ENCODE assay signal across 16 cellular contexts in genomic region chr7:10739401-10739800, GRCh38.
A peak's percentile ranks its signal among the peaks of the same experiment; 100 is the strongest.
DNase-seq lines count a peak whose midpoint lies in the region; ATAC-seq and TF ChIP-seq lines count a peak whose summit lies in the region.
"Had no signal": no experiment of that assay in that cellular context is flagged by ENCODE, and none has a peak within 500 bp of the region (broad histone marks: within the 10 kb centered on the region; RNA-seq: fewer than 3 reads in every experiment).

No MANE protein-coding gene starts in this region.

- H4K20me1 ChIP-seq in GM23338 (replicated peaks; ENCODE audit: insufficient read depth) = no peaks in the 10 kb centered on the region

- H3K36me3 Mint-ChIP-seq in GM23338 (ENCODE audit: low read depth) = no peaks in the 10 kb centered on the region
- H3K36me3 Mint-ChIP-seq: CD4-positive, alpha-beta memory T cell had no signal

- no peak overlapping the region for H3K27ac Mint-ChIP-seq in GM23338
- H3K27ac Mint-ChIP-seq: CD4-positive, alpha-beta memory T cell had no signal

- H3K4me3 ChIP-seq in GM23338 (no peak overlapping the region), foreskin fibroblast (ENCODE audit: low read depth in 1 of 2, low read length in 2 of 2) (no peak overlapping the region), lower lobe of right lung (no peak overlapping the region)

- H3K27me3 Mint-ChIP-seq in GM23338 (ENCODE audit: insufficient read depth, low read depth, poor library complexity) = no peaks in the 10 kb centered on the region

- no peaks in the 10 kb centered on the region for H3K79me2 ChIP-seq in GM23338 (replicated peaks; ENCODE audit: insufficient read depth)

- peak overlapping the region; percentile 38; the same call in 1 of the 2 replicates for H2AFZ ChIP-seq in GM23338

- no peak overlapping the region for H3K4me3 Mint-ChIP-seq in GM23338
- H3K4me3 Mint-ChIP-seq: CD4-positive, alpha-beta memory T cell had no signal

- H3F3A ChIP-seq in GM23338 (replicated peaks; ENCODE audit: low read depth) = no peaks in the 10 kb centered on the region

- H3K27ac ChIP-seq in GM23338 (ENCODE audit: low read depth) (no peak overlapping the region), lower lobe of right lung (no peak overlapping the region)

- intact Hi-C loops in lower lobe of right lung (cut with DNase I) = no loop called here

- H3K4me1 ChIP-seq in GM23338 (ENCODE audit: insufficient read depth) (no peaks in the 10 kb centered on the region), lower lobe of right lung (no peaks in the 10 kb centered on the region)

- no peaks in the 10 kb centered on the region for H3K9me2 ChIP-seq in GM23338 (ENCODE audit: insufficient read depth)

- H3K36me3 ChIP-seq in GM23338 (ENCODE audit: insufficient read depth) (no peaks in the 10 kb centered on the region), lower lobe of right lung (no peaks in the 10 kb centered on the region)

- no peak overlapping the region for H3K4me2 ChIP-seq in GM23338

- no peak for TF ChIP-seq CTCF in GM23338 (conservative IDR thresholded peaks at IDR 0.05; ENCODE audit: low read depth in 2 of 2)
- no peak for TF ChIP-seq CTCF in foreskin fibroblast (IDR thresholded peaks at IDR 0.05; ENCODE audit: low read depth, low read length)
- TF ChIP-seq CTCF in lower lobe of right lung (IDR thresholded peaks at IDR 0.05) = no peak

- DNase-seq in GM23338 (ENCODE audit: low spot score) (no peak), HT1080 (ENCODE audit: low read depth) (peak; percentile 53), astrocyte of the hippocampus (ENCODE audit: low read depth, low spot score) (peak; percentile 15), foreskin fibroblast (no peak), NCI-H2107 (lab: John Stamatoyannopoulos, UW) (no peak), lower lobe of right lung (no peak)
- DNase-seq: 8988T; C1 segment of cervical spinal cord; Calu3; CD4-positive, alpha-beta memory T cell; COR-L47; DMS53; DMS79 treated with DMSO at 0.1 percent for 48 hours; GF-D8; HCEC 1CT had no signal

- no peaks in the 10 kb centered on the region for H3K27me3 ChIP-seq in GM23338 (ENCODE audit: insufficient read depth)
- H3K27me3 ChIP-seq in lower lobe of right lung (ENCODE audit: low read depth) = no peaks in the 10 kb centered on the region

- H3K9me3 ChIP-seq in lower lobe of right lung = no peaks in the 10 kb centered on the region

- no peaks in the 10 kb centered on the region for H3K9me3 Mint-ChIP-seq in GM23338

- ATAC-seq in GM23338 (no peak), HG03196 (IDR thresholded peaks at IDR 0.05; ENCODE audit: unreplicated experiment) (no peak), lower lobe of right lung (no peak)

- H3K4me1 Mint-ChIP-seq in GM23338 = no peaks in the 10 kb centered on the region
- H3K4me1 Mint-ChIP-seq: CD4-positive, alpha-beta memory T cell had no signal

TF ChIP-seq in GM23338, 12 proteins besides CTCF, POLR2A, EP300 and RAD21:
- TF ChIP-seq POLR2AphosphoS5 (IDR thresholded peaks at IDR 0.05; ENCODE audit: low read depth) (no peak), STAT1 (IDR thresholded peaks at IDR 0.05; ENCODE audit: unreplicated experiment) (no peak), ZNF114 (CRISPR knock-in tag; IDR thresholded peaks at IDR 0.05) (no peak), EZH2 (IDR thresholded peaks at IDR 0.05; ENCODE audit: low read depth, unreplicated experiment) (no peak), EZH2phosphoT487 (IDR thresholded peaks at IDR 0.05; ENCODE audit: unreplicated experiment) (no peak)
- TF ChIP-seq, protein P1, sequence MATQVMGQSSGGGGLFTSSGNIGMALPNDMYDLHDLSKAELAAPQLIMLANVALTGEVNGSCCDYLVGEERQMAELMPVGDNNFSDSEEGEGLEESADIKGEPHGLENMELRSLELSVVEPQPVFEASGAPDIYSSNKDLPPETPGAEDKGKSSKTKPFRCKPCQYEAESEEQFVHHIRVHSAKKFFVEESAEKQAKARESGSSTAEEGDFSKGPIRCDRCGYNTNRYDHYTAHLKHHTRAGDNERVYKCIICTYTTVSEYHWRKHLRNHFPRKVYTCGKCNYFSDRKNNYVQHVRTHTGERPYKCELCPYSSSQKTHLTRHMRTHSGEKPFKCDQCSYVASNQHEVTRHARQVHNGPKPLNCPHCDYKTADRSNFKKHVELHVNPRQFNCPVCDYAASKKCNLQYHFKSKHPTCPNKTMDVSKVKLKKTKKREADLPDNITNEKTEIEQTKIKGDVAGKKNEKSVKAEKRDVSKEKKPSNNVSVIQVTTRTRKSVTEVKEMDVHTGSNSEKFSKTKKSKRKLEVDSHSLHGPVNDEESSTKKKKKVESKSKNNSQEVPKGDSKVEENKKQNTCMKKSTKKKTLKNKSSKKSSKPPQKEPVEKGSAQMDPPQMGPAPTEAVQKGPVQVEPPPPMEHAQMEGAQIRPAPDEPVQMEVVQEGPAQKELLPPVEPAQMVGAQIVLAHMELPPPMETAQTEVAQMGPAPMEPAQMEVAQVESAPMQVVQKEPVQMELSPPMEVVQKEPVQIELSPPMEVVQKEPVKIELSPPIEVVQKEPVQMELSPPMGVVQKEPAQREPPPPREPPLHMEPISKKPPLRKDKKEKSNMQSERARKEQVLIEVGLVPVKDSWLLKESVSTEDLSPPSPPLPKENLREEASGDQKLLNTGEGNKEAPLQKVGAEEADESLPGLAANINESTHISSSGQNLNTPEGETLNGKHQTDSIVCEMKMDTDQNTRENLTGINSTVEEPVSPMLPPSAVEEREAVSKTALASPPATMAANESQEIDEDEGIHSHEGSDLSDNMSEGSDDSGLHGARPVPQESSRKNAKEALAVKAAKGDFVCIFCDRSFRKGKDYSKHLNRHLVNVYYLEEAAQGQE (IDR thresholded peaks at IDR 0.05; ENCODE audit: unreplicated experiment) = no peak

Comparison
In these comparisons a context has a peak if more than half of its experiments do, and no peak if none do; other contexts are left out.
1. DNase-seq: peak in HT1080 (single experiment) and astrocyte of the hippocampus (single experiment); none in GM23338 (single experiment), foreskin fibroblast (0 of 2), NCI-H2107 (single experiment) and lower lobe of right lung (single experiment).